Comparison of ENCODE assay signal across 19 cellular contexts in the genomic region with DNA sequence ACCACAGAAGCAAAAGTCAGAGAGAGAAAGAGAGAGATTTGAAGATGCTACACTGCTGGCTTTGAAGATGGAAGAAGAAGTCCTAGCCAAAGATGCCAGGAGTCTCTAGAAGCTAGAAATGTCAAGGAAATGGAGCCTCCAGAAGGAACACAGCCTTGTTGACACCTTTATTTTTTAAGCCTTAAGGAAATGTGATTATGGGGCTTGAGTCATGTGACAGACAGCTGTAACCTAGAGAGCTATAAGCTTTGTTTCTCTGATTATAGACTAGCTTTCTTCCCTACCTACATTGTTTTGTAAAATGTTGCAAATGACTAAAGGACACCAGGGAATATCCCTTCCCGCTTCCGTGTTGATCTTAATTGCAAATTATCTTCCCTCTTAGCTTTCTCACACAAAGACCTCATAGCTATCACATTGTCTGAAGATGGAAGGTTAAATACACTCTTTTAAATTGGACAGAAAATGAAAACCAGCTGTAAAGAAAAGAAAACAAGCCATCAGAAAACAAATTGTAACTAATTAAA.
"Had no signal": no experiment of that assay in that cellular context is flagged by ENCODE, and none has a peak within 500 bp of the region (broad histone marks: within the 10 kb centered on the region; RNA-seq: fewer than 3 reads in every experiment).

No MANE protein-coding gene starts in this region.

- H3K4me1 ChIP-seq: colonic mucosa, esophagus squamous epithelium, upper lobe of right lung had no signal

- H3K4me1 Mint-ChIP-seq: nephron; stimulated activated naive CD8-positive, alpha-beta T cell treated with anti-CD3 and anti-CD28 coated beads, Interleukin-15, amount 100 ng/mL, for 72 hours had no signal

- DNase-seq: activated CD4-positive, alpha-beta T cell treated with anti-CD3 and anti-CD28 coated beads for 48 hours; activated CD8-positive, alpha-beta memory T cell treated with anti-CD3 and anti-CD28 coated beads, Interleukin-2, amount 50 U/mL, for 4 hours; activated CD8-positive, alpha-beta T cell treated with anti-CD3 and anti-CD28 coated beads for 36 hours; activated effector memory CD4-positive, alpha-beta T cell treated with anti-CD3 and anti-CD28 coated beads, Interleukin-2, amount 50 U/mL, for 16 hours; activated T-cell treated with anti-CD3 and anti-CD28 coated beads, Interleukin-2, amount 50 U/mL, for 48 hours; body of pancreas; central memory CD4-positive, alpha-beta T cell; colonic mucosa; effector CD4-positive, alpha-beta T cell; esophagus squamous epithelium; foreskin fibroblast; ovary; stimulated activated naive CD8-positive, alpha-beta T cell treated with anti-CD3 and anti-CD28 coated beads, Interleukin-15, amount 100 ng/mL, for 72 hours; T-helper 2 cell; upper lobe of right lung had no signal

- H3K4me3 ChIP-seq: body of pancreas, colonic mucosa, esophagus squamous epithelium, ovary, upper lobe of right lung had no signal

- H3K9me3 Mint-ChIP-seq: activated CD8-positive, alpha-beta T cell treated with anti-CD3 and anti-CD28 coated beads for 36 hours; stimulated activated naive CD8-positive, alpha-beta T cell treated with anti-CD3 and anti-CD28 coated beads, Interleukin-15, amount 100 ng/mL, for 72 hours had no signal

- H3K36me3 Mint-ChIP-seq: activated naive CD4-positive, alpha-beta T cell treated with anti-CD3 and anti-CD28 coated beads, Interleukin-2, amount 50 U/mL, for 72 hours had no signal

- ATAC-seq: activated CD8-positive, alpha-beta T cell treated with anti-CD3 and anti-CD28 coated beads for 36 hours; activated naive CD4-positive, alpha-beta T cell treated with anti-CD3 and anti-CD28 coated beads, Interleukin-2, amount 50 U/mL, for 72 hours; body of pancreas; sciatic nerve; stimulated activated naive CD8-positive, alpha-beta T cell treated with anti-CD3 and anti-CD28 coated beads, Interleukin-15, amount 100 ng/mL, for 72 hours; upper lobe of right lung had no signal

- H3K27ac Mint-ChIP-seq: activated CD8-positive, alpha-beta T cell treated with anti-CD3 and anti-CD28 coated beads for 36 hours; activated naive CD4-positive, alpha-beta T cell treated with anti-CD3 and anti-CD28 coated beads, Interleukin-2, amount 50 U/mL, for 72 hours; nephron; stimulated activated naive CD8-positive, alpha-beta T cell treated with anti-CD3 and anti-CD28 coated beads, Interleukin-15, amount 100 ng/mL, for 72 hours had no signal

- FAIRE-seq: endothelial cell of umbilical vein had no signal

- H3K9me3 ChIP-seq: body of pancreas, colonic mucosa, esophagus squamous epithelium, ovary, upper lobe of right lung had no signal

- H3K36me3 ChIP-seq: colonic mucosa, esophagus squamous epithelium, ovary, upper lobe of right lung had no signal

- H3K27ac ChIP-seq: body of pancreas, colonic mucosa, esophagus squamous epithelium, ovary, upper lobe of right lung had no signal

- H3K27me3 ChIP-seq: body of pancreas, colonic mucosa, esophagus squamous epithelium, ovary, upper lobe of right lung had no signal

- H3K4me3 Mint-ChIP-seq: activated CD8-positive, alpha-beta T cell treated with anti-CD3 and anti-CD28 coated beads for 36 hours; nephron; stimulated activated naive CD8-positive, alpha-beta T cell treated with anti-CD3 and anti-CD28 coated beads, Interleukin-15, amount 100 ng/mL, for 72 hours had no signal
